In the genomic region with DNA sequence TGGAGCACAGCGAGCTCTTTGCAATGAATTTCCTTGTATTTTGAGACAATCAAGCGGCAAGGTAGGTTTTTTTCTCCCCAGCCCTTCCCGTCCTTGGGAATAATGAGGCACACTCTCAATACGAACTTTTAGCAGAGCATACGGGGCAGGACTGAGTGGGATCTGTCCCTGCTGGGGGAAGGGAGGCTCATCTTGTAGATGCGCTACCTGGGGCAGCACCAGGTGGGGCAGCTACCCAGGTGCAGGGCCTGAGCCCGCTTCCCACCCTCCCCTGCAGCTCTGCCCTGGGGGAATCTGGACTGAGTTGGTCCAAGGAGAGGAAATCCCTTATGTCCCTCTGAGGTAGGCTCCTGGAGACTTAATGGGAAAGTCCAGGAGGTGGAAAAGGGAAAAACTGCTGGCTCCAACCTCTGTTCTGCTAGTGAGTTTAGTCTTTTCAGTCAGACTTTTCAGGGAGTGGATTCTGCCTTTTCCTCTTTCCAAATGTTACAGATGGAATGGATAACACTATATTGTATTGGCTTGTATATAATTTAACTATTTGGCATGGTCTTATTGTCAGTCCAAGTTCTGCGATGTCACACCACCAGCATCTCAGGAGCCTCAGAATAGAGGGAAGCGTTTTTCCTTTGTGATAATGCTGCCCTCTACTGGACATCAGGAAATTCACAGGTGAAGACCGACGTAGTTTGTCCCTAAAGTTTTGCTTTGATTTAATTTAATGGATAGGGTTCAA, we compare ENCODE assay signal across 1 cellular context.
TF ChIP-seq lines count a peak whose summit lies in the region.

No MANE protein-coding gene starts in this region.

TF ChIP-seq in HepG2, 621 proteins besides CTCF, POLR2A, EP300 and RAD21:
- peak; percentile 93 for TF ChIP-seq STAG1 (CRISPR knock-in tag; IDR thresholded peaks at IDR 0.05)
- peak; percentile 87 for TF ChIP-seq SMC3 (IDR thresholded peaks at IDR 0.05; ENCODE audit: low read length)
- no peak for TF ChIP-seq PLRG1 (conservative IDR thresholded peaks at IDR 0.05)
